In the genomic region with DNA sequence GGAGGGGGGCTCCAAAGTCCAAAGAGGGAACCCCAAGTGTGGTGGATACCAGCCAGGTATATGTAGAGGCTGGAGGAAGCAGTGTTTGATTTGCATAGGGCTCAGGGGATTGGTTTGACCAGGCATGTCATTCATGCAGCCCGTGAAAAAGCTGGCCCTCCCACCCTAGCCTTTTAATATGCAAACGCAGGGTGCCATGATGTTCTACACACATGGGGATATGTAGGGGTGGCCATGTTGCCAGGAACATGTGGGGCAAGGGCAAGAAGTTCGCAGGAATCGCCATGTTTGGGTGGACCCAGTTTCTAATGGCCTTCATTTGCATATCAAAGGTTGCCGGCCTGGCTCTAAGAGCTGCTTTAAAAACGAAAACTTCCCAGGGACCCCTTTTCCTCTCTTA, we compare ENCODE assay signal across 24 cellular contexts. TPM values are rescaled to one million over a fixed set of nuclear protein-coding genes. Genes with fewer than 3 reads are reported as not detected.
"Had no signal": no experiment of that assay in that cellular context is flagged by ENCODE, and none has a peak within 500 bp of the region (broad histone marks: within the 10 kb centered on the region; RNA-seq: fewer than 3 reads in every experiment).

No MANE protein-coding gene starts in this region.

- H3K4me3 ChIP-seq: ascending aorta, body of pancreas, SJCRH30 had no signal

- H3K4me2 ChIP-seq: SK-N-SH had no signal

- H3K9ac ChIP-seq: SK-N-SH had no signal

- H3K27me3 ChIP-seq: ascending aorta, body of pancreas, SJCRH30 had no signal

- DNase-seq: activated CD4-positive, alpha-beta memory T cell treated with anti-CD3 and anti-CD28 coated beads for 36 hours; activated CD4-positive, alpha-beta T cell treated with anti-CD3 and anti-CD28 coated beads, Interleukin-2, amount 10 ng/mL, durations not matched to agents 7 days and 5 days; activated CD4-positive, CD25-positive, alpha-beta regulatory T cell; activated CD8-positive, alpha-beta memory T cell treated with anti-CD3 and anti-CD28 coated beads for 24 hours; activated naive CD4-positive, alpha-beta T cell treated with Interleukin-2 at 50 U/mL for 16 hours; activated naive CD8-positive, alpha-beta T cell treated with anti-CD3 and anti-CD28 coated beads, Interleukin-2, amount 50 U/mL, for 24 hours; activated T-cell treated with anti-CD3 and anti-CD28 coated beads, Interleukin-2, amount 50 U/mL, for 4 hours; amniotic stem cell; body of pancreas; Kasumi-1; NCI-H1048; NCI-H146; NCI-H187 treated with DMSO at 0.1 percent for 48 hours; NCI-H2081 treated with DMSO at 0.1 percent for 48 hours; NCI-H446; NCI-H524; NK-92 treated with Interleukin-12 subunit alpha and Interleukin-12 subunit beta, amount 100 ng/mL, for 24 hours; SJCRH30; SK-N-SH; T-helper 1 cell had no signal

- ATAC-seq: activated naive CD4-positive, alpha-beta T cell treated with anti-CD3 and anti-CD28 coated beads, Interleukin-2, amount 50 U/mL, for 72 hours; activated naive CD8-positive, alpha-beta T cell treated with anti-CD3 and anti-CD28 coated beads, Interleukin-2, amount 50 U/mL, for 24 hours; activated T-cell treated with anti-CD3 and anti-CD28 coated beads, Interleukin-2, amount 50 U/mL, for 4 hours; body of pancreas had no signal

- H3K4me1 ChIP-seq: ascending aorta, body of pancreas, SJCRH30 had no signal

- H3K27ac ChIP-seq: ascending aorta, body of pancreas, SJCRH30, VCaP had no signal

- H3K36me3 ChIP-seq: ascending aorta, SJCRH30 had no signal

- H3K9me3 ChIP-seq: ascending aorta, body of pancreas, SK-N-SH had no signal

RNA-seq across cellular contexts. Expression of gene B3GNT7, which starts 33.6 kb away (rescaled TPM):
- total RNA-seq: activated CD4-positive, alpha-beta memory T cell treated with anti-CD3 and anti-CD28 coated beads for 36 hours; activated CD4-positive, alpha-beta T cell treated with anti-CD3 and anti-CD28 coated beads, Interleukin-2, amount 10 ng/mL, durations not matched to agents 7 days and 5 days; T-helper 2 cell treated with Interferon-gamma antibody and Interleukin-4, amounts not matched to agents 100 ng/mL and 5 ng/mL, for 36 hours had no signal
